In the genomic region with DNA sequence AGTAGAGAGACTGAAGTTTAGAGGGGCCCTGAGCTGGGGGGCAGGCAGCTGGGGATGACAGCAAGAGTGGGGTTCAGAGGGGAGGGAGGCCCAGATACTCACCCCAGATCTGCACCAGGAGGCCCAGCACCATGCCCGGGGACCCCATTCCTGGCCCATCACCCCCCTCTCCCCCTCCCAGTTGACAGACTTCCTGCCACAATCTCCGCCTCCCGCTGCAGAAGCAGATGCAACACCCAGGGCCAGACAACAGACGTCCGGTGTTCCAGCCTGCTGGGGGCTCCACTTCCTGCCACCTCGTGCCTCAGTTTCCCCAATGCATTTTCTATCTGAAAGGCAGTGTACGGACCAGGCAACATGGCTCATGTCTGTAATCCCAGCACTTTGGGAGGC, we compare ENCODE assay signal across 15 cellular contexts. TPM values are rescaled to one million over a fixed set of nuclear protein-coding genes. Genes with fewer than 3 reads are reported as not detected.
DNase-seq lines count a peak whose midpoint lies in the region; ATAC-seq and TF ChIP-seq lines count a peak whose summit lies in the region.
"Had no signal": no experiment of that assay in that cellular context is flagged by ENCODE, and none has a peak within 500 bp of the region (broad histone marks: within the 10 kb centered on the region; RNA-seq: fewer than 3 reads in every experiment).

A gene with protein sequence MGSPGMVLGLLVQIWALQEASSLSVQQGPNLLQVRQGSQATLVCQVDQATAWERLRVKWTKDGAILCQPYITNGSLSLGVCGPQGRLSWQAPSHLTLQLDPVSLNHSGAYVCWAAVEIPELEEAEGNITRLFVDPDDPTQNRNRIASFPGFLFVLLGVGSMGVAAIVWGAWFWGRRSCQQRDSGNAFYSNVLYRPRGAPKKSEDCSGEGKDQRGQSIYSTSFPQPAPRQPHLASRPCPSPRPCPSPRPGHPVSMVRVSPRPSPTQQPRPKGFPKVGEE (minus strand): TSS at position 152 of the 393 bp plus-strand sequence. CDS start 4 bp downstream, at position 148.

- H3K4me3 ChIP-seq in CD8-positive, alpha-beta T cell (ENCODE audit: low read depth, low read length), result peak within 1 kb of the TSS; percentile 59
- H3K4me3 ChIP-seq in spleen, result peak within 1 kb of the TSS in 2 of 8 donors; percentile 23 to 36

- no peaks in the 10 kb centered on the region for H3K9me3 ChIP-seq in CD8-positive, alpha-beta T cell (ENCODE audit: low read length)
- H3K9me3 ChIP-seq in spleen, result no peaks in the 10 kb centered on the region
- H3K9me3 ChIP-seq: Peyer's patch had no signal

- peak; percentile 25 for ATAC-seq in CD8-positive, alpha-beta T cell
- ATAC-seq: right cardiac atrium had no signal

- H3K4me3 Mint-ChIP-seq in CD8-positive, alpha-beta T cell, result peak within 1 kb of the TSS; percentile 89
- H3K4me3 Mint-ChIP-seq in activated naive CD8-positive, alpha-beta T cell, result peak within 1 kb of the TSS; percentile 92
- H3K4me3 Mint-ChIP-seq in nephron progenitor cell, result peak within 1 kb of the TSS; percentile 33

- peak within 1 kb of the TSS; percentile 61 for H3K27ac ChIP-seq in CD8-positive, alpha-beta T cell (ENCODE audit: low read depth, low read length)
- H3K27ac ChIP-seq in spleen, result peak within 1 kb of the TSS in 4 of 8 donors; percentile 8 to 59 (median 40)
- H3K27ac ChIP-seq: brain microvascular endothelial cell had no signal

- peaks cover 32% of the 10 kb centered on the region for H3K4me1 Mint-ChIP-seq in CD8-positive, alpha-beta T cell (ENCODE audit: low read depth)
- H3K4me1 Mint-ChIP-seq in activated naive CD8-positive, alpha-beta T cell (ENCODE audit: low read depth), result peaks cover 44% of the 10 kb centered on the region
- peaks cover 33% of the 10 kb centered on the region for H3K4me1 Mint-ChIP-seq in nephron progenitor cell

- peaks cover 31% of the 10 kb centered on the region for H3K4me1 ChIP-seq in CD8-positive, alpha-beta T cell (ENCODE audit: insufficient read depth, low read length)
- H3K4me1 ChIP-seq in spleen, result peaks cover 0 to 26% (median 8%) of the 10 kb centered on the region in 6 donors

- no peaks in the 10 kb centered on the region for H3K27me3 Mint-ChIP-seq in CD8-positive, alpha-beta T cell (ENCODE audit: low read depth)
- no peaks in the 10 kb centered on the region for H3K27me3 Mint-ChIP-seq in activated naive CD8-positive, alpha-beta T cell
- H3K27me3 Mint-ChIP-seq in nephron progenitor cell (ENCODE audit: low read depth, poor library complexity), result peaks cover 17% of the 10 kb centered on the region

- H3K27me3 ChIP-seq in CD8-positive, alpha-beta T cell (ENCODE audit: insufficient read depth, low read length), result no peaks in the 10 kb centered on the region
- H3K27me3 ChIP-seq in spleen (replicated peaks in 1 of 7), result peaks cover 0 to 40% (median 18%) of the 10 kb centered on the region in 7 donors
- H3K27me3 ChIP-seq: brain microvascular endothelial cell, Peyer's patch had no signal

- TF ChIP-seq CTCF in CD8-positive, alpha-beta T cell (IDR thresholded peaks at IDR 0.05), result no peak
- TF ChIP-seq CTCF in nephron progenitor cell (IDR thresholded peaks at IDR 0.05) (no peak), spleen (IDR thresholded peaks at IDR 0.05 in 8 of 11, conservative IDR thresholded peaks at IDR 0.05 in 3 of 11) (no peak)

- H3K36me3 Mint-ChIP-seq in CD8-positive, alpha-beta T cell, result peaks cover 9% of the 10 kb centered on the region
- H3K36me3 Mint-ChIP-seq in activated naive CD8-positive, alpha-beta T cell, result peaks cover 3% of the 10 kb centered on the region
- H3K36me3 Mint-ChIP-seq in nephron progenitor cell (ENCODE audit: low read depth), result peaks cover 8% of the 10 kb centered on the region

- peak in 5 of 7 experiments; percentile 23 to 69 (median 50) for DNase-seq in CD8-positive, alpha-beta T cell
- peak; percentile 74 to 75 for DNase-seq in Kasumi-1 (lab: John Stamatoyannopoulos, UW)
- no peak for DNase-seq in nephron progenitor cell
- DNase-seq in spleen, result no peak
- no peak for DNase-seq in DMS153 treated with DMSO at 0.1 percent for 48 hours (lab: John Stamatoyannopoulos, UW; ENCODE audit: unreplicated experiment)
- DNase-seq in SHP77 treated with DMSO at 0.1 percent for 48 hours (lab: John Stamatoyannopoulos, UW), result no peak
- DNase-seq: brain microvascular endothelial cell; effector CD8-positive, alpha-beta T cell; kidney glomerular epithelial cell; NCI-H1105 treated with DMSO at 0.1 percent for 48 hours; right cardiac atrium had no signal

- no peaks in the 10 kb centered on the region for H3K36me3 ChIP-seq in CD8-positive, alpha-beta T cell (ENCODE audit: insufficient read depth, low read length)
- H3K36me3 ChIP-seq in spleen, result no peaks in the 10 kb centered on the region
- H3K36me3 ChIP-seq: brain microvascular endothelial cell, Peyer's patch had no signal

- 7 to 29% (median 18%) methylated on average over 3 to 7 of the region's 7 CpGs for WGBS in spleen, 5 donors

- POLR2A ChIA-PET in CD8-positive, alpha-beta T cell (lab: Charles Lee), result interaction anchor here (0.6 to 1.2 kb wide), 3 partner anchors 12 to 55 kb away, joined by 3 read pairs; partner anchors contain the start of gene YJU2

- no peaks in the 10 kb centered on the region for H3K9me3 Mint-ChIP-seq in CD8-positive, alpha-beta T cell
- H3K9me3 Mint-ChIP-seq in activated naive CD8-positive, alpha-beta T cell (ENCODE audit: low read depth), result no peaks in the 10 kb centered on the region
- no peaks in the 10 kb centered on the region for H3K9me3 Mint-ChIP-seq in nephron progenitor cell

- intact Hi-C loops in CD8-positive, alpha-beta T cell (cut with DNase I, micrococcal nuclease), result loop anchor here in 1 of 2 experiments (1.0 to 2.0 kb wide), 2 partner anchors 27 to 41 kb away; partner anchors contain the start of gene MPND
- intact Hi-C loops in spleen (cut with DNase I; ENCODE audit: low total_unique reads), result no loop called here

- H3K27ac Mint-ChIP-seq in CD8-positive, alpha-beta T cell, result peak within 1 kb of the TSS; percentile 94
- H3K27ac Mint-ChIP-seq in activated naive CD8-positive, alpha-beta T cell, result peak within 1 kb of the TSS; percentile 96
- peak within 1 kb of the TSS; percentile 57 for H3K27ac Mint-ChIP-seq in nephron progenitor cell

- CTCF ChIA-PET in CD8-positive, alpha-beta T cell (lab: Charles Lee), result interaction anchor here (0.6 to 1.0 kb wide), 3 partner anchors 9 to 51 kb away, joined by 3 to 4 read pairs (median 3); no protein-coding TSS in a partner anchor

- no peak for TF ChIP-seq POLR2A in spleen (IDR thresholded peaks at IDR 0.05)

RNA-seq across cellular contexts. Expression of the gene that starts here (rescaled TPM):
- 10 to 100 TPM; 18.7 to 19.5 TPM for total RNA-seq in CD8-positive, alpha-beta T cell
- 1 to 10 TPM; 1.6 to 5.0 (median 3.8) TPM for total RNA-seq in spleen
- polyA plus RNA-seq in spleen, result 1 to 10 TPM; 3.1 to 6.1 (median 4.5) TPM
- total RNA-seq: HT-29, NCI-H460, right cardiac atrium had no signal

Comparison
In these comparisons a context has a peak if more than half of its experiments do, and no peak if none do; other contexts are left out.
1. DNase-seq: peak in CD8-positive, alpha-beta T cell (5 of 7) and Kasumi-1 (2 of 2); none in nephron progenitor cell (single experiment), spleen (single experiment), DMS153 treated with DMSO at 0.1 percent for 48 hours (single experiment) and SHP77 treated with DMSO at 0.1 percent for 48 hours (single experiment).
2. H3K4me3 Mint-ChIP-seq: peak in every context shown above with its lines; median percentile 92 in activated naive CD8-positive, alpha-beta T cell; 89 in CD8-positive, alpha-beta T cell; 33 in nephron progenitor cell.
3. Peak in every context shown above with its lines, with median percentiles within 50 percentile points of each other: H3K27ac Mint-ChIP-seq.